ENCODE assay signal across 14 cellular contexts in the genomic region with DNA sequence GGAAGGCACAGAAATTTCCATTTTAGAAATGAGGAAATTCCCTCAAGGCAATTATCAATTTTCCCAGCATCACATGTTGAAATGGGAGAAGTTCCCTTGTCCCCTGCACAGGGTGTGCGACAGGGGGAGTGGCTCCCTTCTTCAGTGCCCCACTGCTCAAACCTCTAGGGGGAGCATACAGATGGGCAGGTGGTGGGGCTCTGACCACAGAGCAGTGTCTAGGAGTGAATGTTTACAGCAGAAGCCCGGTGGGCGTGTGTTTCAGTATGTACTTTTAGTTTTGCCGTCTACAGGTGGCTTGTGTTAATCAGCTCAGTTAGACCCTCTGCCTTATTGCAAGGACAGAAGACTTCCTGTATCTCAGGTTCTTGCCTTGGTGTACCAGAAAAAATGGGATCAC.
DNase-seq lines count a peak whose midpoint lies in the region; ATAC-seq lines count a peak whose summit lies in the region.
"Had no signal": no experiment of that assay in that cellular context is flagged by ENCODE, and none has a peak within 500 bp of the region (broad histone marks: within the 10 kb centered on the region; RNA-seq: fewer than 3 reads in every experiment).

No MANE protein-coding gene starts in this region.

- H3K27me3 Mint-ChIP-seq in CD8-positive, alpha-beta memory T cell: peaks cover 0 to 2% of the 10 kb centered on the region in 2 donors
- H3K27me3 Mint-ChIP-seq: activated B cell treated with CpG ODN at 0.5 μM for 24 hours; CD4-positive, alpha-beta memory T cell had no signal

- CTCF ChIA-PET in CD8-positive, alpha-beta memory T cell (lab: Charles Lee): no interaction called here

- no peak overlapping the region for H3K27ac Mint-ChIP-seq in CD8-positive, alpha-beta memory T cell
- H3K27ac Mint-ChIP-seq: activated B cell treated with CpG ODN at 0.5 μM for 24 hours; CD4-positive, alpha-beta memory T cell had no signal

- no peak overlapping the region for H3K4me3 Mint-ChIP-seq in CD8-positive, alpha-beta memory T cell
- H3K4me3 Mint-ChIP-seq: activated B cell treated with CpG ODN at 0.5 μM for 24 hours; CD4-positive, alpha-beta memory T cell had no signal

- H3K36me3 Mint-ChIP-seq in CD8-positive, alpha-beta memory T cell: no peaks in the 10 kb centered on the region
- H3K36me3 Mint-ChIP-seq: CD4-positive, alpha-beta memory T cell had no signal

- no peak overlapping the region for H3K4me3 ChIP-seq in SJCRH30
- H3K4me3 ChIP-seq in CD8-positive, alpha-beta memory T cell (ENCODE audit: low read length): no peak overlapping the region
- H3K4me3 ChIP-seq: dorsolateral prefrontal cortex had no signal

- no peaks in the 10 kb centered on the region; the same call in 1 of the 2 replicates for H3K27me3 ChIP-seq in SJCRH30
- no peaks in the 10 kb centered on the region for H3K27me3 ChIP-seq in CD8-positive, alpha-beta memory T cell (ENCODE audit: insufficient read depth, low read length, poor library complexity, severe bottlenecking)

- H3K4me1 ChIP-seq in SJCRH30: peaks cover 7% of the 10 kb centered on the region
- no peaks in the 10 kb centered on the region for H3K4me1 ChIP-seq in CD8-positive, alpha-beta memory T cell (ENCODE audit: insufficient read depth, low read length)

- 0 out of 2 replicates have a peak, but pooled peaks cover 3% of the 10 kb centered on the region for H3K9me3 ChIP-seq in SJCRH30 (replicated peaks)
- H3K9me3 ChIP-seq in CD8-positive, alpha-beta memory T cell (ENCODE audit: low read length): no peaks in the 10 kb centered on the region

- no peak overlapping the region for H3K27ac ChIP-seq in SJCRH30
- H3K27ac ChIP-seq in substantia nigra (ENCODE audit: low read depth, low read length, poor library complexity, severe bottlenecking): no peak overlapping the region
- H3K27ac ChIP-seq in CD8-positive, alpha-beta memory T cell (ENCODE audit: low read depth, low read length): no peak overlapping the region
- H3K27ac ChIP-seq: dorsolateral prefrontal cortex had no signal

- peak; percentile 19 to 34 for DNase-seq in SJCRH30
- no peak for DNase-seq in substantia nigra (lab: John Stamatoyannopoulos, UW)
- no peak for DNase-seq in CD8-positive, alpha-beta memory T cell
- DNase-seq in NCI-H1694 treated with DMSO at 0.1 percent for 48 hours (lab: John Stamatoyannopoulos, UW): no peak
- DNase-seq in LoVo (ENCODE audit: low spot score): no peak
- DNase-seq: activated B cell treated with CpG ODN at 0.5 μM for 24 hours; activated T-cell treated with anti-CD3 and anti-CD28 coated beads, Interleukin-2, amount 50 U/mL, for 1 hour; aorta; CD4-positive, alpha-beta memory T cell; dorsolateral prefrontal cortex; HCEC 1CT had no signal

- peaks cover 0 to 6% (median 0%) of the 10 kb centered on the region in 5 donors for H3K9me3 Mint-ChIP-seq in CD8-positive, alpha-beta memory T cell

- ATAC-seq in GM18907 (IDR thresholded peaks at IDR 0.05; ENCODE audit: unreplicated experiment) (peak; percentile 73), GM21528 (IDR thresholded peaks at IDR 0.05; ENCODE audit: low FRiP score, unreplicated experiment) (peak; percentile 71), HG03045 (IDR thresholded peaks at IDR 0.05; ENCODE audit: unreplicated experiment) (peak; percentile 62)

- POLR2A ChIA-PET in CD8-positive, alpha-beta memory T cell (lab: Charles Lee): no interaction called here

- no peaks in the 10 kb centered on the region for H3K36me3 ChIP-seq in SJCRH30
- no peaks in the 10 kb centered on the region for H3K36me3 ChIP-seq in CD8-positive, alpha-beta memory T cell (ENCODE audit: insufficient read depth, low read length)

- no peaks in the 10 kb centered on the region for H3K4me1 Mint-ChIP-seq in CD8-positive, alpha-beta memory T cell
- H3K4me1 Mint-ChIP-seq: CD4-positive, alpha-beta memory T cell had no signal

Comparison
In these comparisons a context has a peak if more than half of its experiments do, and no peak if none do; other contexts are left out.
1. DNase-seq: peak in SJCRH30 (2 of 2); none in substantia nigra (0 of 49), CD8-positive, alpha-beta memory T cell (0 of 5), NCI-H1694 treated with DMSO at 0.1 percent for 48 hours (single experiment) and LoVo (single experiment).
2. Peak in every context shown above with its lines, with median percentiles within 50 percentile points of each other: ATAC-seq.